ENCODE assay signal across 13 cellular contexts in the genomic region with DNA sequence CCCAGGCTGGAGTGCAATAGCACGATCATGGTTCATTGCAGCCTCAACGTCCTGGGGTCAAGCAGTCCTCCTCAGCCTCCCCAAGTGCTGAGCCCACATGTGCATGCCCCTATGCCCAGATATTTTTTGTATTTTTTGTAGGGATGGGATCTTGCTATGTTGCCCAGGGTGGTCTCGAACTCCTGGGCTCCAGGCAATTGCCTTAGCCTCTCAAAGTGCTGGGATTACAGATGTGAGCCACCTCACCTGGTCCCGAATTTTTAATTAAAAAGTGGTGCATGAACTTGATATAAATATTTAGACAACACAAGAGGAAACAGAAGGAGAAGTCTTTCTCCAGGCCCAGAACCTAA. TPM values are rescaled to one million over a fixed set of nuclear protein-coding genes. Genes with fewer than 3 reads are reported as not detected.
DNase-seq lines count a peak whose midpoint lies in the region; TF ChIP-seq lines count a peak whose summit lies in the region.
"Had no signal": no experiment of that assay in that cellular context is flagged by ENCODE, and none has a peak within 500 bp of the region (broad histone marks: within the 10 kb centered on the region; RNA-seq: fewer than 3 reads in every experiment).

No MANE protein-coding gene starts in this region.

- no peak overlapping the region for H3K4me3 Mint-ChIP-seq in chondrocyte (ENCODE audit: unreplicated experiment)
- H3K4me3 Mint-ChIP-seq: activated naive CD8-positive, alpha-beta T cell treated with anti-CD3 and anti-CD28 coated beads, Interleukin-2, amount 50 U/mL, for 24 hours; T-helper 1 cell treated with Interleukin-12 subunit alpha and Interleukin-12 subunit beta and Interleukin-4 antibody, amounts not matched to agents 30 μg/mL and 1 μg/mL, for 36 hours had no signal

- peak overlapping the region; percentile 41 for H3K27ac Mint-ChIP-seq in chondrocyte (ENCODE audit: unreplicated experiment)

- H4K8ac ChIP-seq in neuronal stem cell (ENCODE audit: low read depth, low read length) = no peak overlapping the region

- no peak overlapping the region for H2BK120ac ChIP-seq in neuronal stem cell (ENCODE audit: low read depth, low read length)

- H3K4ac ChIP-seq in neuronal stem cell (ENCODE audit: low read length) = no peak overlapping the region

- DNase-seq in chondrocyte (ENCODE audit: low spot score) (no peak), neuronal stem cell (ENCODE audit: low spot score) (no peak), transverse colon (peak; percentile 4), NCI-H128 (lab: John Stamatoyannopoulos, UW; ENCODE audit: unreplicated experiment) (no peak), dermis blood vessel endothelial cell (no peak), HUDEP-2 (lab: John Stamatoyannopoulos, UW; ENCODE audit: unreplicated experiment in 76 of 76) (no peak)
- DNase-seq: NCI-H187 treated with DMSO at 0.1 percent for 48 hours had no signal

- no peaks in the 10 kb centered on the region for H3K27me3 Mint-ChIP-seq in chondrocyte (ENCODE audit: low read depth)
- H3K27me3 Mint-ChIP-seq: activated naive CD8-positive, alpha-beta T cell treated with anti-CD3 and anti-CD28 coated beads, Interleukin-2, amount 50 U/mL, for 24 hours had no signal

- no peaks in the 10 kb centered on the region for H4K20me1 ChIP-seq in Loucy (ENCODE audit: insufficient read depth, low read length, poor library complexity, severe bottlenecking)

- H4K91ac ChIP-seq in neuronal stem cell (ENCODE audit: low read depth, low read length, poor library complexity) = no peak overlapping the region

- H3K27ac ChIP-seq in neuronal stem cell (replicated peaks; ENCODE audit: low read length) = no peak overlapping the region
- peak overlapping the region in 2 of 4 donors; percentile 15 to 62 for H3K27ac ChIP-seq in transverse colon
- H3K27ac ChIP-seq: pancreas, upper lobe of left lung had no signal

- no peak overlapping the region for H3K23ac ChIP-seq in neuronal stem cell (ENCODE audit: low read depth, low read length, poor library complexity)

- H3K4me2 ChIP-seq in Loucy (ENCODE audit: low read depth, low read length, poor library complexity, severe bottlenecking) (peak overlapping the region; percentile 57), neuronal stem cell (ENCODE audit: insufficient read depth, low read length, poor library complexity, severe bottlenecking) (no peak overlapping the region)

- peak overlapping the region; percentile 83; the same call in 1 of the 2 replicates for H2AFZ ChIP-seq in Loucy (ENCODE audit: low read length)
- H2AFZ ChIP-seq in neuronal stem cell (ENCODE audit: low read length) = peak overlapping the region; percentile 8

- in situ Hi-C loops in transverse colon (cut with MboI; ENCODE audit: low pct_ligation_motif_present in 1 of 4, low pct_unique_long_range_greater_than_20kb in 1 of 4, low sequenced_read_pairs in 3 of 4) = no loop called here

- no peaks in the 10 kb centered on the region for H3K79me1 ChIP-seq in neuronal stem cell (ENCODE audit: low read depth, low read length)

- H3K18ac ChIP-seq in neuronal stem cell (ENCODE audit: low read length) = no peak overlapping the region

- no peak overlapping the region for H2AK5ac ChIP-seq in neuronal stem cell (ENCODE audit: low read depth, low read length)

- intact Hi-C loops in transverse colon (cut with DNase I; ENCODE audit: low total_unique reads) = loop anchor here (10.0 kb wide), 1 partner anchor 314 kb away; no protein-coding TSS in a partner anchor

- H3K4me3 ChIP-seq in Loucy (ENCODE audit: low read length, poor library complexity, severe bottlenecking) (no peak overlapping the region), neuronal stem cell (ENCODE audit: low read length in 2 of 2) (no peak overlapping the region), transverse colon (no peak overlapping the region)
- H3K4me3 ChIP-seq: pancreas, upper lobe of left lung had no signal

- H2BK5ac ChIP-seq in neuronal stem cell (ENCODE audit: low read length) = no peak overlapping the region

- no peak overlapping the region for H3K9ac ChIP-seq in Loucy (ENCODE audit: low read depth, low read length, poor library complexity, severe bottlenecking)
- no peak overlapping the region for H3K9ac ChIP-seq in neuronal stem cell (ENCODE audit: low read depth, low read length, poor library complexity)

- H3K27me3 ChIP-seq in Loucy (ENCODE audit: insufficient read depth, low read length, poor library complexity, severe bottlenecking) (no peaks in the 10 kb centered on the region), neuronal stem cell (ENCODE audit: control insufficient read depth in 3 of 3, insufficient read depth in 3 of 3, low read depth in 1 of 3, low read length in 3 of 3) (no peaks in the 10 kb centered on the region), transverse colon (no peaks in the 10 kb centered on the region)
- H3K27me3 ChIP-seq: pancreas, upper lobe of left lung had no signal

- no peak overlapping the region for H3K14ac ChIP-seq in neuronal stem cell (ENCODE audit: low read length)

- no peak overlapping the region for H2BK15ac ChIP-seq in neuronal stem cell (ENCODE audit: low read length)

- no peaks in the 10 kb centered on the region for H3K9me2 ChIP-seq in Loucy (replicated peaks; ENCODE audit: low read depth, low read length)

- H3K9me3 ChIP-seq in Loucy (ENCODE audit: insufficient read depth, low read depth, low read length) (no peaks in the 10 kb centered on the region), neuronal stem cell (replicated peaks in 1 of 2; ENCODE audit: control insufficient read depth in 2 of 2, insufficient read depth in 1 of 2, low read depth in 1 of 2, low read length in 2 of 2) (no peaks in the 10 kb centered on the region), transverse colon (no peaks in the 10 kb centered on the region)
- H3K9me3 ChIP-seq: pancreas, upper lobe of left lung had no signal

- TF ChIP-seq CTCF in Loucy (conservative IDR thresholded peaks at IDR 0.05; ENCODE audit: low read length) = no peak
- TF ChIP-seq CTCF in chondrocyte (IDR thresholded peaks at IDR 0.05) = no peak
- no peak for TF ChIP-seq CTCF in transverse colon (IDR thresholded peaks at IDR 0.05)

- no peak for TF ChIP-seq EP300 in transverse colon (IDR thresholded peaks at IDR 0.05; ENCODE audit: low read depth)

- H3F3A ChIP-seq in Loucy (ENCODE audit: low read depth) = no peaks in the 10 kb centered on the region

- H3K79me2 ChIP-seq in Loucy (ENCODE audit: insufficient read depth, low read length) = no peaks in the 10 kb centered on the region

- no peak for TF ChIP-seq POLR2A in transverse colon (IDR thresholded peaks at IDR 0.05)

- peaks cover 3% of the 10 kb centered on the region for H3K4me1 ChIP-seq in Loucy (ENCODE audit: insufficient read depth, low read length, poor library complexity, severe bottlenecking)
- no peaks in the 10 kb centered on the region for H3K4me1 ChIP-seq in neuronal stem cell (ENCODE audit: control insufficient read depth in 2 of 2, insufficient read depth in 1 of 2, low read depth in 1 of 2, low read length in 2 of 2)
- H3K4me1 ChIP-seq in transverse colon = peaks cover 3 to 14% (median 9%) of the 10 kb centered on the region in 4 donors
- H3K4me1 ChIP-seq: pancreas had no signal

- H2BK12ac ChIP-seq in neuronal stem cell (ENCODE audit: low read length) = no peak overlapping the region

- H3K36me3 ChIP-seq in Loucy (ENCODE audit: insufficient read depth, low read length) (no peaks in the 10 kb centered on the region), neuronal stem cell (replicated peaks in 1 of 2; ENCODE audit: control insufficient read depth in 2 of 2, insufficient read depth in 2 of 2, low read length in 2 of 2) (no peaks in the 10 kb centered on the region), transverse colon (no peaks in the 10 kb centered on the region)
- H3K36me3 ChIP-seq: pancreas, upper lobe of left lung had no signal

- no CpG with 5 or more reads among the region's 4 CpGs for WGBS in neuronal stem cell (ENCODE audit: extremely low coverage in 2 of 2, insufficient read length in 2 of 2, insufficient replicate concordance in 1 of 2), 2 donors
- WGBS in transverse colon (ENCODE audit: low coverage in 1 of 2), 2 donors = 38 to 69% methylated on average over 2 to 4 of the region's 4 CpGs

- H3K36me3 Mint-ChIP-seq in chondrocyte (ENCODE audit: low read depth) = no peaks in the 10 kb centered on the region

- H3K9me3 Mint-ChIP-seq in chondrocyte (ENCODE audit: low read depth) = no peaks in the 10 kb centered on the region
- H3K9me3 Mint-ChIP-seq: activated naive CD8-positive, alpha-beta T cell treated with anti-CD3 and anti-CD28 coated beads, Interleukin-2, amount 50 U/mL, for 24 hours; T-helper 1 cell treated with Interleukin-12 subunit alpha and Interleukin-12 subunit beta and Interleukin-4 antibody, amounts not matched to agents 30 μg/mL and 1 μg/mL, for 36 hours had no signal

- peaks cover 12% of the 10 kb centered on the region for H3K4me1 Mint-ChIP-seq in chondrocyte (ENCODE audit: low read depth)

RNA-seq across cellular contexts. Expression of a gene that starts 7.1 kb away (rescaled TPM):
- total RNA-seq in chondrocyte (45.4 to 49.5 TPM (median 46.2 TPM) in 3 replicates), transverse colon (100 to 1,000 TPM; 108 to 271 (median 217) TPM), dermis blood vessel endothelial cell (69.4 and 169 TPM in 2 replicates)
- 37.2 TPM for polyA plus RNA-seq in neuronal stem cell (2013, experiment 1 of 2)
- 37.0 TPM for polyA plus RNA-seq in neuronal stem cell (2013, experiment 2 of 2)

RNA-seq across cellular contexts. Expression of a gene that starts 13.8 kb away (rescaled TPM):
- total RNA-seq in chondrocyte = 5.6 to 6.5 TPM (median 5.9 TPM) in 3 replicates
- 9.3 TPM for polyA plus RNA-seq in neuronal stem cell (2013, experiment 1 of 2)
- 9.3 TPM for polyA plus RNA-seq in neuronal stem cell (2013, experiment 2 of 2)
- total RNA-seq in transverse colon = 10 to 100 TPM in 3 of 4 donors, 1 to 10 TPM in 1; 4.0 to 40.0 (median 17.2) TPM
- total RNA-seq in dermis blood vessel endothelial cell = 1.2 and 2.4 TPM in 2 replicates

RNA-seq across cellular contexts. Expression of a gene that starts 53.7 kb away (rescaled TPM):
- 4.9 to 15.1 TPM (median 6.1 TPM) in 3 replicates for total RNA-seq in chondrocyte
- polyA plus RNA-seq in neuronal stem cell (2013, experiment 1 of 2) = 3.5 TPM
- polyA plus RNA-seq in neuronal stem cell (2013, experiment 2 of 2) = 3.7 TPM
- total RNA-seq in transverse colon = under 1 TPM in 3 of 4 donors, not detected in 1; 0.32 to 0.41 (median 0.40) TPM
- total RNA-seq in dermis blood vessel endothelial cell = 1.5 TPM in 2 replicates
- total RNA-seq: kidney epithelial cell had no signal
